In the genomic region with DNA sequence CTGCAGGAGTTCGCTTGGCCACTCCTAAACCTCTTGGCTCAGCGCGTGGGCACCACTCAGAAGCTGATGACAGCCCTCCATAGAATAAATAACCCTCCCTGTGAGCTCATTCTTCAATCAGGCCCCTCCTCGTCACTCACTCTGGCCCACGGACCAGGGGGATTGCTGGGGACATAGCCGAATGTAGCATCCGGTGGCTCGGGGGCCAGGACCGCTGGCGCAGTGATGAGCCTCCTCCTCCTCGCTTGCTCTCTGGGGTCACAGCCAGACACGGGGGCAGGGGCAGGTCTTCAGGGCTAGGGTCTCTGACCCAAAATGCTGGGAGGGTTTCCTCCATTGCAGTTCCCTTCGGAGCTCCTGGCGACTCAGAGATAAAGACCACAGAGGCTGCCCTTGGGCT, we compare ENCODE assay signal across 37 cellular contexts.
"Had no signal": no experiment of that assay in that cellular context is flagged by ENCODE, and none has a peak within 500 bp of the region (broad histone marks: within the 10 kb centered on the region; RNA-seq: fewer than 3 reads in every experiment).

No MANE protein-coding gene starts in this region.

- H3K9me3 ChIP-seq: ascending aorta had no signal

- H3K4me3 ChIP-seq: ascending aorta, cardiac muscle cell had no signal

- H3K9me3 Mint-ChIP-seq: activated CD4-positive, alpha-beta memory T cell treated with anti-CD3 and anti-CD28 coated beads, Interleukin-2, amount 10 ng/mL, durations not matched to agents 7 days and 5 days; activated naive CD4-positive, alpha-beta T cell treated with anti-CD3 and anti-CD28 coated beads, Interleukin-2, amount 50 U/mL, for 24 hours; activated T-cell treated with anti-CD3 and anti-CD28 coated beads, Interleukin-2, amount 50 U/mL, for 24 hours; activated T-helper 2 cell treated with anti-CD3 and anti-CD28 coated beads, Interferon-gamma antibody, Interleukin-2, Interleukin-4, amounts not matched to agents 10 μg/mL and 5 μg/mL and 100 μg/mL, durations not matched to agents 14 hours and 24 hours and 36 hours; central memory CD8-positive, alpha-beta T cell had no signal

- H3K4me1 Mint-ChIP-seq: activated CD4-positive, alpha-beta memory T cell treated with anti-CD3 and anti-CD28 coated beads, Interleukin-2, amount 10 ng/mL, durations not matched to agents 7 days and 5 days; activated CD4-positive, alpha-beta T cell treated with anti-CD3 and anti-CD28 coated beads for 36 hours; activated CD4-positive, alpha-beta T cell treated with anti-CD3 and anti-CD28 coated beads, Interleukin-2, amount 10 ng/mL, durations not matched to agents 7 days and 5 days; activated CD8-positive, alpha-beta memory T cell treated with anti-CD3 and anti-CD28 coated beads, Interleukin-2, amount 10 ng/mL, durations not matched to agents 7 days and 5 days; activated naive CD4-positive, alpha-beta T cell treated with anti-CD3 and anti-CD28 coated beads, Interleukin-2, amount 10 ng/mL, durations not matched to agents 7 days and 5 days; activated naive CD4-positive, alpha-beta T cell treated with anti-CD3 and anti-CD28 coated beads, Interleukin-2, amount 50 U/mL, for 24 hours; activated naive CD8-positive, alpha-beta T cell treated with anti-CD3 and anti-CD28 coated beads, Interleukin-2, amount 10 ng/mL, durations not matched to agents 7 days and 5 days; activated naive CD8-positive, alpha-beta T cell treated with anti-CD3 and anti-CD28 coated beads, Interleukin-2, amount 50 U/mL, for 24 hours; central memory CD8-positive, alpha-beta T cell; T-cell; T-helper 17 cell had no signal

- H3K27ac Mint-ChIP-seq: activated CD4-positive, alpha-beta memory T cell treated with anti-CD3 and anti-CD28 coated beads, Interleukin-2, amount 10 ng/mL, durations not matched to agents 7 days and 5 days; activated CD4-positive, alpha-beta T cell treated with anti-CD3 and anti-CD28 coated beads for 36 hours; activated CD4-positive, alpha-beta T cell treated with anti-CD3 and anti-CD28 coated beads, Interleukin-2, amount 10 ng/mL, durations not matched to agents 7 days and 5 days; activated CD8-positive, alpha-beta memory T cell treated with anti-CD3 and anti-CD28 coated beads, Interleukin-2, amount 10 ng/mL, durations not matched to agents 7 days and 5 days; activated CD8-positive, alpha-beta T cell treated with anti-CD3 and anti-CD28 coated beads, Interleukin-2, amount 10 ng/mL, durations not matched to agents 7 days and 5 days; activated naive CD4-positive, alpha-beta T cell treated with anti-CD3 and anti-CD28 coated beads, Interleukin-2, amount 10 ng/mL, durations not matched to agents 7 days and 5 days; activated naive CD4-positive, alpha-beta T cell treated with anti-CD3 and anti-CD28 coated beads, Interleukin-2, amount 50 U/mL, for 24 hours; activated naive CD8-positive, alpha-beta T cell; activated naive CD8-positive, alpha-beta T cell treated with anti-CD3 and anti-CD28 coated beads, Interleukin-2, amount 10 ng/mL, durations not matched to agents 7 days and 5 days; activated naive CD8-positive, alpha-beta T cell treated with anti-CD3 and anti-CD28 coated beads, Interleukin-2, amount 50 U/mL, for 24 hours; activated T-cell treated with anti-CD3 and anti-CD28 coated beads, Interleukin-2, amount 50 U/mL, for 24 hours; activated T-helper 2 cell treated with anti-CD3 and anti-CD28 coated beads, Interferon-gamma antibody, Interleukin-2, Interleukin-4, amounts not matched to agents 10 μg/mL and 5 μg/mL and 100 μg/mL, durations not matched to agents 14 hours and 24 hours and 36 hours; T-cell; T-helper 17 cell; WTC11 had no signal

- H3K4me3 Mint-ChIP-seq: activated CD4-positive, alpha-beta memory T cell treated with anti-CD3 and anti-CD28 coated beads, Interleukin-2, amount 10 ng/mL, durations not matched to agents 7 days and 5 days; activated CD4-positive, alpha-beta T cell treated with anti-CD3 and anti-CD28 coated beads for 36 hours; activated CD4-positive, alpha-beta T cell treated with anti-CD3 and anti-CD28 coated beads, Interleukin-2, amount 10 ng/mL, durations not matched to agents 7 days and 5 days; activated CD8-positive, alpha-beta memory T cell treated with anti-CD3 and anti-CD28 coated beads, Interleukin-2, amount 10 ng/mL, durations not matched to agents 7 days and 5 days; activated CD8-positive, alpha-beta T cell treated with anti-CD3 and anti-CD28 coated beads, Interleukin-2, amount 10 ng/mL, durations not matched to agents 7 days and 5 days; activated naive CD4-positive, alpha-beta T cell treated with anti-CD3 and anti-CD28 coated beads, Interleukin-2, amount 10 ng/mL, durations not matched to agents 7 days and 5 days; activated naive CD4-positive, alpha-beta T cell treated with anti-CD3 and anti-CD28 coated beads, Interleukin-2, amount 50 U/mL, for 24 hours; activated naive CD8-positive, alpha-beta T cell; activated naive CD8-positive, alpha-beta T cell treated with anti-CD3 and anti-CD28 coated beads, Interleukin-2, amount 10 ng/mL, durations not matched to agents 7 days and 5 days; activated naive CD8-positive, alpha-beta T cell treated with anti-CD3 and anti-CD28 coated beads, Interleukin-2, amount 50 U/mL, for 24 hours; activated T-cell treated with anti-CD3 and anti-CD28 coated beads, Interleukin-2, amount 50 U/mL, for 24 hours; brain; central memory CD8-positive, alpha-beta T cell; T-cell; T-helper 17 cell; WTC11 had no signal

- DNase-seq: activated CD4-positive, alpha-beta memory T cell treated with anti-CD3 and anti-CD28 coated beads, Interleukin-2, amount 10 ng/mL, durations not matched to agents 7 days and 5 days; activated CD4-positive, alpha-beta T cell treated with anti-CD3 and anti-CD28 coated beads for 1 hour; activated CD4-positive, alpha-beta T cell treated with anti-CD3 and anti-CD28 coated beads for 36 hours; activated CD4-positive, alpha-beta T cell treated with anti-CD3 and anti-CD28 coated beads for 48 hours; activated CD4-positive, alpha-beta T cell treated with anti-CD3 and anti-CD28 coated beads, Interleukin-2, amount 10 ng/mL, durations not matched to agents 7 days and 5 days; activated CD4-positive, alpha-beta T cell treated with anti-CD3 and anti-CD28 coated beads, Interleukin-2, amount 50 U/mL, for 48 hours; activated CD4-positive, CD25-positive, alpha-beta regulatory T cell; activated CD8-positive, alpha-beta memory T cell treated with anti-CD3 and anti-CD28 coated beads for 24 hours; activated CD8-positive, alpha-beta memory T cell treated with anti-CD3 and anti-CD28 coated beads, Interleukin-2, amount 10 ng/mL, durations not matched to agents 7 days and 5 days; activated CD8-positive, alpha-beta memory T cell treated with anti-CD3 and anti-CD28 coated beads, Interleukin-2, amount 50 U/mL, for 48 hours; activated CD8-positive, alpha-beta T cell treated with anti-CD3 and anti-CD28 coated beads, Interleukin-2, amount 10 ng/mL, durations not matched to agents 7 days and 5 days; activated effector memory CD4-positive, alpha-beta T cell treated with Interleukin-2 at 50 U/mL for 16 hours; activated gamma-delta T cell; activated naive CD4-positive, alpha-beta T cell treated with anti-CD3 and anti-CD28 coated beads, Interleukin-2, amount 10 ng/mL, durations not matched to agents 7 days and 5 days; activated naive CD4-positive, alpha-beta T cell treated with Interleukin-2 at 50 U/mL for 16 hours; activated naive CD8-positive, alpha-beta T cell treated with anti-CD3 and anti-CD28 coated beads, Interleukin-2, amount 10 ng/mL, durations not matched to agents 7 days and 5 days; activated naive CD8-positive, alpha-beta T cell treated with anti-CD3 and anti-CD28 coated beads, Interleukin-2, amount 50 U/mL, for 24 hours; activated T-cell treated with anti-CD3 and anti-CD28 coated beads, Interleukin-2, amount 50 U/mL, for 24 hours; activated T-cell treated with anti-CD3 and anti-CD28 coated beads, Interleukin-2, amount 50 U/mL, for 48 hours; amygdala; anterior cingulate cortex; caudate nucleus; cerebellar nuclear complex; T-cell; T-helper 17 cell; T1000; WERI-Rb-1 had no signal

- H3K4me1 ChIP-seq: ascending aorta had no signal

- H3K36me3 Mint-ChIP-seq: activated CD8-positive, alpha-beta memory T cell treated with anti-CD3 and anti-CD28 coated beads, Interleukin-2, amount 10 ng/mL, durations not matched to agents 7 days and 5 days; activated naive CD4-positive, alpha-beta T cell treated with anti-CD3 and anti-CD28 coated beads, Interleukin-2, amount 10 ng/mL, durations not matched to agents 7 days and 5 days; activated naive CD4-positive, alpha-beta T cell treated with anti-CD3 and anti-CD28 coated beads, Interleukin-2, amount 50 U/mL, for 24 hours; activated naive CD8-positive, alpha-beta T cell; activated naive CD8-positive, alpha-beta T cell treated with anti-CD3 and anti-CD28 coated beads, Interleukin-2, amount 10 ng/mL, durations not matched to agents 7 days and 5 days; brain; T-cell; WTC11 had no signal

- ATAC-seq: activated CD4-positive, alpha-beta T cell treated with anti-CD3 and anti-CD28 coated beads for 36 hours; activated CD4-positive, CD25-positive, alpha-beta regulatory T cell treated with anti-CD3 and anti-CD28 coated beads, Interleukin-2, amount 50 U/mL, for 24 hours; activated CD8-positive, alpha-beta memory T cell treated with anti-CD3 and anti-CD28 coated beads, Interleukin-2, amount 10 ng/mL, durations not matched to agents 7 days and 5 days; activated CD8-positive, alpha-beta T cell treated with anti-CD3 and anti-CD28 coated beads, Interleukin-2, amount 10 ng/mL, durations not matched to agents 7 days and 5 days; activated naive CD8-positive, alpha-beta T cell treated with anti-CD3 and anti-CD28 coated beads, Interleukin-2, amount 50 U/mL, for 24 hours; T-cell; T-helper 17 cell; WTC11 had no signal

- H3K27me3 Mint-ChIP-seq: activated CD4-positive, alpha-beta memory T cell treated with anti-CD3 and anti-CD28 coated beads, Interleukin-2, amount 10 ng/mL, durations not matched to agents 7 days and 5 days; activated CD4-positive, alpha-beta T cell treated with anti-CD3 and anti-CD28 coated beads, Interleukin-2, amount 10 ng/mL, durations not matched to agents 7 days and 5 days; activated CD8-positive, alpha-beta memory T cell treated with anti-CD3 and anti-CD28 coated beads, Interleukin-2, amount 10 ng/mL, durations not matched to agents 7 days and 5 days; central memory CD8-positive, alpha-beta T cell had no signal

- H3K27me3 ChIP-seq: ascending aorta, cardiac muscle cell had no signal

- FAIRE-seq: bronchial epithelial cell had no signal

- H3K27ac ChIP-seq: ascending aorta, cardiac muscle cell, WERI-Rb-1 had no signal

- H3K36me3 ChIP-seq: ascending aorta, cardiac muscle cell, WERI-Rb-1 had no signal
